ENCODE assay signal across 1 cellular context in the genomic region with DNA sequence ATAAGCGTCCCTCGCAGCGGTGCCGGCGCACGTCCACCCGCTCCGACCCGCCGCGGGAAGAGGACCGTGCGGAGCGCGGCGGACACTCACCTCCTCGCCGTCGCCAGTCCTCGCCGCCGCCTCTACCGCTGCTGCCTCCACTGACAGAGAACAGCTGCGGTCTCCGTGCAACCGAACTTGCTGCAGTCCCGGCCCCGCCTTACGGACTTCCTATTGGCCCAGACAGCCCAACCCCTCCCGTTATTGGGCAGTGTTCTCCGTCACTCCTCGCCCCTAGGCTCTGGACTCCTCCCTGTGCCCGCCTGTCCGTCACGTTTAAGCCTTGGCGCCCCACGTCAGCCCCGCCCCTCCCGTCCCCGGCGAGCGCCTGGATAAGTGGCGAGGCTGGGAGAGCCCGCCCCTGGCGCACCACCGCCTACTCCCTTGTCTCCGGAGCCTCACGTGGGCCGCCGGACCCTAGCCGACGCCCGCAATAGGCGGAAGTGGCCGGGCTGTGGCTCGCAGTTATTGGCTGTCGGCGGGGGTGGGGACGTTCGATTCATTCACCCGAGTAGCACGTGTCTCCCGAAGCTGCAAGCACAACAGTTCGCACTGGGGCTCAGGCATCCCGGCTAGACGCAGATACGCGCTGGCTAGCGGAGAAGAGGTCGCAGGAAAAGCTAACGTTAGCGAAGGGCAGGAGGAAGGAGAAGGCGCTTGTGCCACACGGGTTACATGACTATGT.
TF ChIP-seq lines count a peak whose summit lies in the region.

A gene with protein sequence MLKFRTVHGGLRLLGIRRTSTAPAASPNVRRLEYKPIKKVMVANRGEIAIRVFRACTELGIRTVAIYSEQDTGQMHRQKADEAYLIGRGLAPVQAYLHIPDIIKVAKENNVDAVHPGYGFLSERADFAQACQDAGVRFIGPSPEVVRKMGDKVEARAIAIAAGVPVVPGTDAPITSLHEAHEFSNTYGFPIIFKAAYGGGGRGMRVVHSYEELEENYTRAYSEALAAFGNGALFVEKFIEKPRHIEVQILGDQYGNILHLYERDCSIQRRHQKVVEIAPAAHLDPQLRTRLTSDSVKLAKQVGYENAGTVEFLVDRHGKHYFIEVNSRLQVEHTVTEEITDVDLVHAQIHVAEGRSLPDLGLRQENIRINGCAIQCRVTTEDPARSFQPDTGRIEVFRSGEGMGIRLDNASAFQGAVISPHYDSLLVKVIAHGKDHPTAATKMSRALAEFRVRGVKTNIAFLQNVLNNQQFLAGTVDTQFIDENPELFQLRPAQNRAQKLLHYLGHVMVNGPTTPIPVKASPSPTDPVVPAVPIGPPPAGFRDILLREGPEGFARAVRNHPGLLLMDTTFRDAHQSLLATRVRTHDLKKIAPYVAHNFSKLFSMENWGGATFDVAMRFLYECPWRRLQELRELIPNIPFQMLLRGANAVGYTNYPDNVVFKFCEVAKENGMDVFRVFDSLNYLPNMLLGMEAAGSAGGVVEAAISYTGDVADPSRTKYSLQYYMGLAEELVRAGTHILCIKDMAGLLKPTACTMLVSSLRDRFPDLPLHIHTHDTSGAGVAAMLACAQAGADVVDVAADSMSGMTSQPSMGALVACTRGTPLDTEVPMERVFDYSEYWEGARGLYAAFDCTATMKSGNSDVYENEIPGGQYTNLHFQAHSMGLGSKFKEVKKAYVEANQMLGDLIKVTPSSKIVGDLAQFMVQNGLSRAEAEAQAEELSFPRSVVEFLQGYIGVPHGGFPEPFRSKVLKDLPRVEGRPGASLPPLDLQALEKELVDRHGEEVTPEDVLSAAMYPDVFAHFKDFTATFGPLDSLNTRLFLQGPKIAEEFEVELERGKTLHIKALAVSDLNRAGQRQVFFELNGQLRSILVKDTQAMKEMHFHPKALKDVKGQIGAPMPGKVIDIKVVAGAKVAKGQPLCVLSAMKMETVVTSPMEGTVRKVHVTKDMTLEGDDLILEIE (minus strand): TSS at position 152 of the 724 bp plus-strand sequence. CDS start 86,224 bp downstream, outside the sequence.

TF ChIP-seq in WTC11, 78 proteins besides CTCF, POLR2A, EP300 and RAD21 (continued from another document):
- TF ChIP-seq, protein P1, sequence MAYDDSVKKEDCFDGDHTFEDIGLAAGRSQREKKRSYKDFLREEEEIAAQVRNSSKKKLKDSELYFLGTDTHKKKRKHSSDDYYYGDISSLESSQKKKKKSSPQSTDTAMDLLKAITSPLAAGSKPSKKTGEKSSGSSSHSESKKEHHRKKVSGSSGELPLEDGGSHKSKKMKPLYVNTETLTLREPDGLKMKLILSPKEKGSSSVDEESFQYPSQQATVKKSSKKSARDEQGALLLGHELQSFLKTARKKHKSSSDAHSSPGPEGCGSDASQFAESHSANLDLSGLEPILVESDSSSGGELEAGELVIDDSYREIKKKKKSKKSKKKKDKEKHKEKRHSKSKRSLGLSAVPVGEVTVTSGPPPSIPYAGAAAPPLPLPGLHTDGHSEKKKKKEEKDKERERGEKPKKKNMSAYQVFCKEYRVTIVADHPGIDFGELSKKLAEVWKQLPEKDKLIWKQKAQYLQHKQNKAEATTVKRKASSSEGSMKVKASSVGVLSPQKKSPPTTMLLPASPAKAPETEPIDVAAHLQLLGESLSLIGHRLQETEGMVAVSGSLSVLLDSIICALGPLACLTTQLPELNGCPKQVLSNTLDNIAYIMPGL (CRISPR knock-in tag; IDR thresholded peaks at IDR 0.05) = peak; percentile 76; the same call in 1 of the 2 replicates
- TF ChIP-seq, protein P2, sequence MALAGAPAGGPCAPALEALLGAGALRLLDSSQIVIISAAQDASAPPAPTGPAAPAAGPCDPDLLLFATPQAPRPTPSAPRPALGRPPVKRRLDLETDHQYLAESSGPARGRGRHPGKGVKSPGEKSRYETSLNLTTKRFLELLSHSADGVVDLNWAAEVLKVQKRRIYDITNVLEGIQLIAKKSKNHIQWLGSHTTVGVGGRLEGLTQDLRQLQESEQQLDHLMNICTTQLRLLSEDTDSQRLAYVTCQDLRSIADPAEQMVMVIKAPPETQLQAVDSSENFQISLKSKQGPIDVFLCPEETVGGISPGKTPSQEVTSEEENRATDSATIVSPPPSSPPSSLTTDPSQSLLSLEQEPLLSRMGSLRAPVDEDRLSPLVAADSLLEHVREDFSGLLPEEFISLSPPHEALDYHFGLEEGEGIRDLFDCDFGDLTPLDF (CRISPR knock-in tag; IDR thresholded peaks at IDR 0.05) = peak; percentile 88
- TF ChIP-seq, protein P3, sequence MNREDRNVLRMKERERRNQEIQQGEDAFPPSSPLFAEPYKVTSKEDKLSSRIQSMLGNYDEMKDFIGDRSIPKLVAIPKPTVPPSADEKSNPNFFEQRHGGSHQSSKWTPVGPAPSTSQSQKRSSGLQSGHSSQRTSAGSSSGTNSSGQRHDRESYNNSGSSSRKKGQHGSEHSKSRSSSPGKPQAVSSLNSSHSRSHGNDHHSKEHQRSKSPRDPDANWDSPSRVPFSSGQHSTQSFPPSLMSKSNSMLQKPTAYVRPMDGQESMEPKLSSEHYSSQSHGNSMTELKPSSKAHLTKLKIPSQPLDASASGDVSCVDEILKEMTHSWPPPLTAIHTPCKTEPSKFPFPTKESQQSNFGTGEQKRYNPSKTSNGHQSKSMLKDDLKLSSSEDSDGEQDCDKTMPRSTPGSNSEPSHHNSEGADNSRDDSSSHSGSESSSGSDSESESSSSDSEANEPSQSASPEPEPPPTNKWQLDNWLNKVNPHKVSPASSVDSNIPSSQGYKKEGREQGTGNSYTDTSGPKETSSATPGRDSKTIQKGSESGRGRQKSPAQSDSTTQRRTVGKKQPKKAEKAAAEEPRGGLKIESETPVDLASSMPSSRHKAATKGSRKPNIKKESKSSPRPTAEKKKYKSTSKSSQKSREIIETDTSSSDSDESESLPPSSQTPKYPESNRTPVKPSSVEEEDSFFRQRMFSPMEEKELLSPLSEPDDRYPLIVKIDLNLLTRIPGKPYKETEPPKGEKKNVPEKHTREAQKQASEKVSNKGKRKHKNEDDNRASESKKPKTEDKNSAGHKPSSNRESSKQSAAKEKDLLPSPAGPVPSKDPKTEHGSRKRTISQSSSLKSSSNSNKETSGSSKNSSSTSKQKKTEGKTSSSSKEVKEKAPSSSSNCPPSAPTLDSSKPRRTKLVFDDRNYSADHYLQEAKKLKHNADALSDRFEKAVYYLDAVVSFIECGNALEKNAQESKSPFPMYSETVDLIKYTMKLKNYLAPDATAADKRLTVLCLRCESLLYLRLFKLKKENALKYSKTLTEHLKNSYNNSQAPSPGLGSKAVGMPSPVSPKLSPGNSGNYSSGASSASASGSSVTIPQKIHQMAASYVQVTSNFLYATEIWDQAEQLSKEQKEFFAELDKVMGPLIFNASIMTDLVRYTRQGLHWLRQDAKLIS (CRISPR knock-in tag; IDR thresholded peaks at IDR 0.05; ENCODE audit: borderline replicate concordance) = peak; percentile 86; the same call in 1 of the 2 replicates
- TF ChIP-seq, protein P4, sequence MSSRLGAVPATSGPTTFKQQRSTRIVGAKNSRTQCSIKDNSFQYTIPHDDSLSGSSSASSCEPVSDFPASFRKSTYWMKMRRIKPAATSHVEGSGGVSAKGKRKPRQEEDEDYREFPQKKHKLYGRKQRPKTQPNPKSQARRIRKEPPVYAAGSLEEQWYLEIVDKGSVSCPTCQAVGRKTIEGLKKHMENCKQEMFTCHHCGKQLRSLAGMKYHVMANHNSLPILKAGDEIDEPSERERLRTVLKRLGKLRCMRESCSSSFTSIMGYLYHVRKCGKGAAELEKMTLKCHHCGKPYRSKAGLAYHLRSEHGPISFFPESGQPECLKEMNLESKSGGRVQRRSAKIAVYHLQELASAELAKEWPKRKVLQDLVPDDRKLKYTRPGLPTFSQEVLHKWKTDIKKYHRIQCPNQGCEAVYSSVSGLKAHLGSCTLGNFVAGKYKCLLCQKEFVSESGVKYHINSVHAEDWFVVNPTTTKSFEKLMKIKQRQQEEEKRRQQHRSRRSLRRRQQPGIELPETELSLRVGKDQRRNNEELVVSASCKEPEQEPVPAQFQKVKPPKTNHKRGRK (CRISPR knock-in tag; IDR thresholded peaks at IDR 0.05; ENCODE audit: borderline replicate concordance) = no peak
- TF ChIP-seq MYBL2 (CRISPR knock-in tag; IDR thresholded peaks at IDR 0.05) = peak; percentile 97
- peak; percentile 95 for TF ChIP-seq ETV6 (CRISPR knock-in tag; IDR thresholded peaks at IDR 0.05)
- TF ChIP-seq, protein P5, sequence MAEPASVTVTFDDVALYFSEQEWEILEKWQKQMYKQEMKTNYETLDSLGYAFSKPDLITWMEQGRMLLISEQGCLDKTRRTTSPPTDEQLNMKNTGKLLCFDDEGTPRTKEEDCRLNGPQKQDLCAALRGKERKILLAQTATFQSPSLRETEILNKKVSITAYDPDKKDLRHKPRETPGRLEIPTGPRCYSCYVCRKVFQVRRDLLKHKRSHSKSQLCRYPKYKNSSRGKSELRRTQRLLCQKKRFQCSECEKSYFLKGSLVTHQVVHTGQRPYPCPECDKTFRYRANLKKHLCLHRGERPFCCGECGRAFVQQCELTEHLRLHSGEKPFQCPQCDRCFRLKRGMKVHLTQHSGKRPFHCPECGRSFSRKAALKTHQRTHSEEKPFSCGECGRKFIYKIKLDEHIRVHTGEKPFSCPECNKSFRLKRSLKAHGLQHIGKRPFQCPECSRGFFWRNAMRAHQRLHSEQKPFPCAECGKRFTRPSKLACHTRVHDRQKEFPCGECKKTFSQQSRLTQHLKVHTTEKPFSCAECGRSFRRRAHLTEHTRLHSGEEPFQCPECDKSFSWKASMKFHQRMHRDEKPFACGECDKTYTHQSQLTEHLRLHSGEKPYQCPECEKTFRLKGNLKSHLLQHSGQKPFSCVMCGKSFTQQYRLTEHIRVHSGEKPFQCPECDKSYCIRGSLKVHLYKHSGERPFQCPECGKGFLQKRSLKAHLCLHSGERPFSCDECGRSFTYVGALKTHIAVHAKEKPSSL (CRISPR knock-in tag; conservative IDR thresholded peaks at IDR 0.05) = no peak
- 0 out of 2 replicates have a peak, but pooled peaks have one; percentile 30 for TF ChIP-seq ZNF263 (CRISPR knock-in tag; IDR thresholded peaks at IDR 0.05; ENCODE audit: low read depth)
- peak; percentile 95 for TF ChIP-seq CREB1 (CRISPR knock-in tag; IDR thresholded peaks at IDR 0.05)
- no peak for TF ChIP-seq MXD4 (CRISPR knock-in tag; IDR thresholded peaks at IDR 0.05; ENCODE audit: borderline replicate concordance)
- peak; percentile 96 for TF ChIP-seq TP53 (CRISPR knock-in tag; IDR thresholded peaks at IDR 0.05)
- 0 out of 2 replicates have a peak, but pooled peaks have one; percentile 18 for TF ChIP-seq ATF1 (CRISPR knock-in tag; IDR thresholded peaks at IDR 0.05)
- peak; percentile 98 for TF ChIP-seq SMAD3 (CRISPR knock-in tag; IDR thresholded peaks at IDR 0.05; ENCODE audit: borderline replicate concordance)
